In genomic region chr1:59007429-59007819, GRCh38 we compare ENCODE assay signal across 16 cellular contexts.
DNase-seq lines count a peak whose midpoint lies in the region; ATAC-seq, FAIRE-seq and TF ChIP-seq lines count a peak whose summit lies in the region.
"Had no signal": no experiment of that assay in that cellular context is flagged by ENCODE, and none has a peak within 500 bp of the region (broad histone marks: within the 10 kb centered on the region; RNA-seq: fewer than 3 reads in every experiment).

No MANE protein-coding gene starts in this region.

- no peaks in the 10 kb centered on the region for H4K20me1 ChIP-seq in K562 (replicated peaks; ENCODE audit: control insufficient read depth, insufficient read depth, low read length)

- H2AFZ ChIP-seq in K562 (ENCODE audit: low read depth, low read length): 0 out of 2 replicates have a peak overlapping the region, but pooled peaks have one; percentile 85

- no peaks in the 10 kb centered on the region for H3K9me1 ChIP-seq in K562 (ENCODE audit: control insufficient read depth, insufficient read depth, low read length)

- no peaks in the 10 kb centered on the region for H3K9me3 ChIP-seq in K562 (replicated peaks; ENCODE audit: control insufficient read depth, insufficient read depth, low read depth, low read length)
- H3K9me3 ChIP-seq in Peyer's patch: no peaks in the 10 kb centered on the region

- H3K27ac Mint-ChIP-seq in T-helper 1 cell treated with Interleukin-12 subunit alpha and Interleukin-12 subunit beta and Interleukin-4 antibody, amounts not matched to agents 30 μg/mL and 1 μg/mL, for 36 hours: peak overlapping the region; percentile 37
- H3K27ac Mint-ChIP-seq in stimulated activated naive B cell treated with anti-CD40 and anti-IgM and Interleukin-4, amounts not matched to agents 10 μg/mL and 1 μg/mL and 100 μg/mL, for 72 hours: peak overlapping the region; percentile 89

- H3K4me2 ChIP-seq in K562 (ENCODE audit: insufficient read depth, low read length): no peak overlapping the region

- H3K4me1 ChIP-seq in K562 (replicated peaks in 1 of 2; ENCODE audit: control insufficient read depth in 2 of 2, insufficient read depth in 2 of 2, low read length in 2 of 2) (peaks cover 6 to 9% of the 10 kb centered on the region in 2 experiments; a peak in 3 of 5 replicates), Peyer's patch (peaks cover 0 to 18% (median 3%) of the 10 kb centered on the region in 4 donors)

- no peak for TF ChIP-seq RAD21 in K562 (CRISPR knock-in tag; conservative IDR thresholded peaks at IDR 0.05 in 1 of 2, IDR thresholded peaks at IDR 0.05 in 1 of 2)

- H3K4me3 Mint-ChIP-seq in T-helper 1 cell treated with Interleukin-12 subunit alpha and Interleukin-12 subunit beta and Interleukin-4 antibody, amounts not matched to agents 30 μg/mL and 1 μg/mL, for 36 hours: no peak overlapping the region
- peak overlapping the region; percentile 2 to 47 for H3K4me3 Mint-ChIP-seq in stimulated activated naive B cell treated with anti-CD40 and anti-IgM and Interleukin-4, amounts not matched to agents 10 μg/mL and 1 μg/mL and 100 μg/mL, for 72 hours
- H3K4me3 Mint-ChIP-seq: activated CD4-positive, alpha-beta T cell treated with anti-CD3 and anti-CD28 coated beads for 36 hours; activated T-cell treated with anti-CD3 and anti-CD28 coated beads, Interleukin-2, amount 50 U/mL, for 24 hours; H9 had no signal

- 60% methylated on average over 3 of the region's 3 CpGs for WGBS in K562 (ENCODE audit: insufficient coverage, low coverage, missing lambda C conversion rate)

- H3K9me3 Mint-ChIP-seq in T-helper 1 cell treated with Interleukin-12 subunit alpha and Interleukin-12 subunit beta and Interleukin-4 antibody, amounts not matched to agents 30 μg/mL and 1 μg/mL, for 36 hours: peaks cover 5% of the 10 kb centered on the region
- no peaks in the 10 kb centered on the region for H3K9me3 Mint-ChIP-seq in stimulated activated naive B cell treated with anti-CD40 and anti-IgM and Interleukin-4, amounts not matched to agents 10 μg/mL and 1 μg/mL and 100 μg/mL, for 72 hours
- H3K9me3 Mint-ChIP-seq: activated T-cell treated with anti-CD3 and anti-CD28 coated beads, Interleukin-2, amount 50 U/mL, for 24 hours; CD8-positive, alpha-beta memory T cell; H9 had no signal

- no peak overlapping the region for H3K9ac ChIP-seq in K562 (ENCODE audit: insufficient read depth in 1 of 2, low read depth in 2 of 2, low read length in 2 of 2)

- peaks cover 19% of the 10 kb centered on the region for H3K36me3 Mint-ChIP-seq in T-helper 1 cell treated with Interleukin-12 subunit alpha and Interleukin-12 subunit beta and Interleukin-4 antibody, amounts not matched to agents 30 μg/mL and 1 μg/mL, for 36 hours (ENCODE audit: low read depth)
- no peaks in the 10 kb centered on the region for H3K36me3 Mint-ChIP-seq in stimulated activated naive B cell treated with anti-CD40 and anti-IgM and Interleukin-4, amounts not matched to agents 10 μg/mL and 1 μg/mL and 100 μg/mL, for 72 hours
- H3K36me3 Mint-ChIP-seq: CD8-positive, alpha-beta memory T cell had no signal

- no peaks in the 10 kb centered on the region; a peak in 1 of 5 replicates for H3K27me3 ChIP-seq in K562 (ENCODE audit: control insufficient read depth in 2 of 2, insufficient read depth in 2 of 2, low read length in 2 of 2)
- H3K27me3 ChIP-seq in Peyer's patch: no peaks in the 10 kb centered on the region

- no peaks in the 10 kb centered on the region for H3K79me2 ChIP-seq in K562 (ENCODE audit: control insufficient read depth, insufficient read depth, low read length)

- H3K27ac ChIP-seq in K562 (ENCODE audit: extremely low read depth, low read depth, low read length) (no peak overlapping the region), Peyer's patch (peak overlapping the region in 1 of 4 donors; percentile 47)

- intact Hi-C loops in K562 (cut with micrococcal nuclease): loop anchor here (10.0 kb wide), 1 partner anchor 223 kb away; the partner anchor contains the start of gene JUN

- TF ChIP-seq EP300 in K562 (IDR thresholded peaks at IDR 0.05; ENCODE audit: low read length): no peak

- no peak for TF ChIP-seq CTCF in K562 (IDR thresholded peaks at IDR 0.05 in 2 of 3, conservative IDR thresholded peaks at IDR 0.05 in 1 of 3; ENCODE audit: insufficient read depth in 2 of 3, low read depth in 1 of 3, low read length in 3 of 3)
- no peak for TF ChIP-seq CTCF in Peyer's patch (IDR thresholded peaks at IDR 0.05)

- H3K36me3 ChIP-seq in K562 (ENCODE audit: control insufficient read depth, insufficient read depth, low read length): no peaks in the 10 kb centered on the region
- H3K36me3 ChIP-seq in Peyer's patch: no peaks in the 10 kb centered on the region

- in situ Hi-C loops in K562 (cut with MboI): no loop called here

- POLR2A ChIA-PET in K562 (lab: Yijun Ruan, JAX): no interaction called here

- FAIRE-seq in K562 (lab: Jason Lieb, UNC): no peak
- FAIRE-seq: A204.1 had no signal

- DNase-seq in T-helper 1 cell (no peak), K562 (ENCODE audit: extremely low read depth in 1 of 4, low spot score in 3 of 4) (no peak), Peyer's patch (no peak), NCI-H1092 (lab: John Stamatoyannopoulos, UW) (no peak)
- DNase-seq in stimulated activated naive B cell treated with anti-CD40 and anti-IgM and Interleukin-4, amounts not matched to agents 10 μg/mL and 1 μg/mL and 100 μg/mL, for 72 hours: no peak
- no peak for DNase-seq in central memory CD4-positive, alpha-beta T cell
- DNase-seq: amygdala; CD8-positive, alpha-beta memory T cell; NCI-H2029; NCI-H526 had no signal

- ATAC-seq in HG02885 (IDR thresholded peaks at IDR 0.05; ENCODE audit: poor library complexity, unreplicated experiment): peak; percentile 12
- ATAC-seq in K562: no peak
- peak in 1 of 2 donors; percentile 4 for ATAC-seq in stimulated activated naive B cell treated with anti-CD40 and anti-IgM and Interleukin-4, amounts not matched to agents 10 μg/mL and 1 μg/mL and 100 μg/mL, for 72 hours (replicated peaks)

- no TSS peak for BruUV-seq in K562 (replicated peaks; lab: Mats Ljungman, UMichigan)

- H3K27me3 Mint-ChIP-seq in T-helper 1 cell treated with Interleukin-12 subunit alpha and Interleukin-12 subunit beta and Interleukin-4 antibody, amounts not matched to agents 30 μg/mL and 1 μg/mL, for 36 hours (ENCODE audit: low read depth): no peaks in the 10 kb centered on the region
- no peaks in the 10 kb centered on the region for H3K27me3 Mint-ChIP-seq in stimulated activated naive B cell treated with anti-CD40 and anti-IgM and Interleukin-4, amounts not matched to agents 10 μg/mL and 1 μg/mL and 100 μg/mL, for 72 hours
- H3K27me3 Mint-ChIP-seq: activated T-cell treated with anti-CD3 and anti-CD28 coated beads, Interleukin-2, amount 50 U/mL, for 24 hours; CD8-positive, alpha-beta memory T cell had no signal

- no peak overlapping the region for H3K4me3 ChIP-seq in K562
- no peak overlapping the region for H3K4me3 ChIP-seq in Peyer's patch

- CTCF ChIA-PET in K562 (lab: Yijun Ruan, JAX; ENCODE audit: low intra/inter-chr PET ratio): no interaction called here

- TF ChIP-seq POLR2A in K562 (conservative IDR thresholded peaks at IDR 0.05) (no peak), Peyer's patch (IDR thresholded peaks at IDR 0.05) (no peak)

- H3K4me1 Mint-ChIP-seq in T-helper 1 cell treated with Interleukin-12 subunit alpha and Interleukin-12 subunit beta and Interleukin-4 antibody, amounts not matched to agents 30 μg/mL and 1 μg/mL, for 36 hours (ENCODE audit: low read depth): peaks cover 65% of the 10 kb centered on the region
- peaks cover 48 to 76% of the 10 kb centered on the region in 2 donors for H3K4me1 Mint-ChIP-seq in stimulated activated naive B cell treated with anti-CD40 and anti-IgM and Interleukin-4, amounts not matched to agents 10 μg/mL and 1 μg/mL and 100 μg/mL, for 72 hours

TF ChIP-seq in K562, 482 proteins besides CTCF, POLR2A, EP300 and RAD21:
- TF ChIP-seq HNRNPUL1 (IDR thresholded peaks at IDR 0.05; ENCODE audit: low read length) (no peak), RBM34 (IDR thresholded peaks at IDR 0.05; ENCODE audit: borderline replicate concordance, insufficient read depth, low read length) (no peak), TAL1 (IDR thresholded peaks at IDR 0.05) (no peak), PURB (CRISPR knock-in tag; IDR thresholded peaks at IDR 0.05; ENCODE audit: low read depth) (no peak), SUPT5H (IDR thresholded peaks at IDR 0.05) (no peak), TGIF2 (CRISPR knock-in tag; IDR thresholded peaks at IDR 0.05) (no peak), ZNF12 (CRISPR knock-in tag; IDR thresholded peaks at IDR 0.05) (no peak), SNIP1 (IDR thresholded peaks at IDR 0.05; ENCODE audit: low read depth) (no peak), ETV1 (tag; conservative IDR thresholded peaks at IDR 0.05; ENCODE audit: low read depth) (no peak), ATF6 (CRISPR knock-in tag; IDR thresholded peaks at IDR 0.05) (no peak), PHF20 (IDR thresholded peaks at IDR 0.05; ENCODE audit: partially characterized antibody) (no peak), TEAD1 (CRISPR knock-in tag; IDR thresholded peaks at IDR 0.05) (no peak), MIER1 (IDR thresholded peaks at IDR 0.05; ENCODE audit: low read depth) (no peak)
